In genomic region chr6:98352348-98352747, GRCh38 we compare ENCODE assay signal across 26 cellular contexts.
"Had no signal": no experiment of that assay in that cellular context is flagged by ENCODE, and none has a peak within 500 bp of the region (broad histone marks: within the 10 kb centered on the region; RNA-seq: fewer than 3 reads in every experiment).

No MANE protein-coding gene starts in this region.

- H3K9me3 ChIP-seq: stomach, suprapubic skin, testis, thoracic aorta, thyroid gland, tibial artery, tibial nerve, transverse colon, upper lobe of left lung, upper lobe of right lung, uterus, vagina had no signal

- H3K4me3 ChIP-seq: stomach, suprapubic skin, testis, thoracic aorta, thyroid gland, tibial artery, tibial nerve, transverse colon, upper lobe of left lung, upper lobe of right lung, uterus, vagina had no signal

- H3K36me3 ChIP-seq: stomach, suprapubic skin, thoracic aorta, thyroid gland, tibial artery, tibial nerve, transverse colon, upper lobe of left lung, upper lobe of right lung, uterus, vagina had no signal

- ATAC-seq: stimulated activated effector memory CD8-positive, alpha-beta T cell treated with anti-CD3 and anti-CD28 coated beads, Interleukin-12 subunit alpha, Interleukin-12 subunit beta, amount 100 ng/mL, for 72 hours; stimulated activated memory B cell treated with anti-CD40 and anti-IgM and Interleukin-4, amounts not matched to agents 10 μg/mL and 1 μg/mL and 100 μg/mL, for 72 hours; stimulated activated naive B cell treated with anti-CD40 and anti-IgM and Interleukin-4, amounts not matched to agents 10 μg/mL and 1 μg/mL and 100 μg/mL, for 72 hours; stimulated activated naive CD8-positive, alpha-beta T cell treated with anti-CD3 and anti-CD28 coated beads, Interleukin-15, amount 100 ng/mL, for 72 hours; stimulated activated naive CD8-positive, alpha-beta T cell treated with anti-CD3 and anti-CD28 coated beads, Interleukin-15, Interleukin-2, amounts not matched to agents 100 U/mL and 50 U/mL, for 24 hours; upper lobe of right lung had no signal

- H3K4me1 ChIP-seq: stomach, suprapubic skin, testis, thyroid gland, tibial artery, tibial nerve, transverse colon, upper lobe of left lung, upper lobe of right lung, uterus, vagina had no signal

- DNase-seq: stimulated activated CD4-positive, alpha-beta T cell treated with anti-CD3 and anti-CD28 coated beads, Interleukin-2, amount 100 ng/mL, for 24 hours; stimulated activated CD4-positive, alpha-beta T cell treated with anti-CD3 and anti-CD28 coated beads, Interleukin-2, amount 100 ng/mL, for 48 hours; stimulated activated CD4-positive, alpha-beta T cell treated with anti-CD3 and anti-CD28 coated beads, Interleukin-4, amount 100 ng/mL, for 1 hour; stimulated activated CD4-positive, alpha-beta T cell treated with anti-CD3 and anti-CD28 coated beads, Interleukin-4, amount 100 ng/mL, for 24 hours; stimulated activated CD4-positive, alpha-beta T cell treated with anti-CD3 and anti-CD28 coated beads, Interleukin-4, amount 100 ng/mL, for 4 hours; stimulated activated naive B cell treated with anti-CD40 and anti-IgM and Interleukin-4, amounts not matched to agents 10 μg/mL and 1 μg/mL and 100 μg/mL, for 72 hours; stimulated activated naive CD4-positive, alpha-beta T cell; stimulated activated naive CD4-positive, alpha-beta T cell treated with Interleukin-2 at 50 U/mL for 16 hours; stimulated activated naive CD8-positive, alpha-beta T cell treated with anti-CD3 and anti-CD28 coated beads, Interleukin-15, amount 100 ng/mL, for 72 hours; stimulated activated naive CD8-positive, alpha-beta T cell treated with anti-CD3 and anti-CD28 coated beads, Interleukin-15, Interleukin-2, amounts not matched to agents 100 U/mL and 50 U/mL, for 24 hours; stomach; substantia nigra; testis; thyroid gland; tibial artery; transverse colon; trophoblast cell; upper lobe of left lung; upper lobe of right lung; uterus had no signal

- H3K27me3 ChIP-seq: stomach, suprapubic skin, testis, thyroid gland, tibial artery, tibial nerve, transverse colon, upper lobe of left lung, upper lobe of right lung, uterus, vagina had no signal

- H3K27ac ChIP-seq: stomach, suprapubic skin, testis, thoracic aorta, thyroid gland, tibial artery, tibial nerve, transverse colon, upper lobe of left lung, upper lobe of right lung, uterus, vagina had no signal
